11 cellular contexts compared by ENCODE assay signal in the genomic region with DNA sequence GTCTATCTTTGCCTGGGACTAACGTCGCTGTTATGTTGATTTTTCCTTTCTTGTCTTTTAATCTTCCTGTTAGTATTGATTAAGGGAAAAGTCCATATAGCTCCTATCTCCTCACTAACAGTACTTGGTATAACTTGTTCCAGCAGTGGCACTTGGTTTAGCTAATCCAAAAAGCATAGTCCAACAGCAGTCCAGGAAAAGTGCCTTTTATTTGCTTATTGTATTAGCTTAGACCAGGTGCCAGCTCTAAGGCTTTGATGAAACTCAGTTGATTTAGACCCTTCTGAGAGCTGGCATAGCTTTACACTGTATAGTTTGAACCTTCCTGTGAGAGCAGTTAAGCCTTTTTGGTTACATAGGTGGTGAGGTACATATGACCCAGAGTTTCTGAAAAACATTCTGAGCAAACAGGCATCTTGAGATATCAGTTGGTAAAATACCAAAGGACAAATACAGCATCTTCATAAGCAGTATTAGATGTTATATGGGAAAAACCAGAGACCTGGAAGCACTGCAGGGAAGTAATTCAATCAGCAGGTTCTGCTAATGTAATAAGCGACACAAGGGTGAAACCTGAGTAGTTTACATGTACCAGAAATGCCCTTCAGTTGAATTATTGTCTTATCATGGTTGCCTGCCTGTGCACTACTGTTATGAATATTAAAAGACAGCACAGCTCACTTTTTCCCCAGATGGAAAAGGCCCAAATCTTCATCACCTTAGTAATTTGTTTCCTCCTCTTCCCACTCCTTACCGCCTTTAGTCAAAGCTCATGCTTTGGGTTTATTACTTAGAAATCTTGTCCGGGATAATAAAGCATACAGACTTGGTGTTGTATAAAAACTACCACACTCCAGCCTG. TPM values are rescaled to one million over a fixed set of nuclear protein-coding genes. Genes with fewer than 3 reads are reported as not detected.
DNase-seq lines count a peak whose midpoint lies in the region; TF ChIP-seq lines count a peak whose summit lies in the region.
"Had no signal": no experiment of that assay in that cellular context is flagged by ENCODE, and none has a peak within 500 bp of the region (broad histone marks: within the 10 kb centered on the region; RNA-seq: fewer than 3 reads in every experiment).

No MANE protein-coding gene starts in this region.

- no peak overlapping the region for H4K91ac ChIP-seq in mesenchymal stem cell (ENCODE audit: low read length)

- H2BK15ac ChIP-seq in mesenchymal stem cell (ENCODE audit: low read depth, poor library complexity, severe bottlenecking) = no peak overlapping the region

- no peak overlapping the region for H2BK12ac ChIP-seq in mesenchymal stem cell (ENCODE audit: low read length in 2 of 2)

- no peak overlapping the region for H2AK5ac ChIP-seq in mesenchymal stem cell (ENCODE audit: low read length, severe bottlenecking)

- 92% methylated on average over 3 of the region's 5 CpGs for WGBS in mesenchymal stem cell

- H3K4me3 ChIP-seq in BE2C (ENCODE audit: low read depth, low read length) (peak overlapping the region; percentile 12; the same call in 1 of the 2 replicates), H7 (ENCODE audit: insufficient read depth, low read depth, low read length) (no peak overlapping the region), mesenchymal stem cell (ENCODE audit: insufficient read depth in 1 of 2, low read depth in 1 of 2, low read length in 2 of 2) (no peak overlapping the region)
- H3K4me3 ChIP-seq: gastrocnemius medialis, thoracic aorta had no signal

- no peak overlapping the region for H3K4me2 ChIP-seq in mesenchymal stem cell (ENCODE audit: low read length, poor library complexity, severe bottlenecking)

- no peak overlapping the region for H3K14ac ChIP-seq in mesenchymal stem cell (ENCODE audit: low read length in 2 of 2)

- H3K4me1 ChIP-seq in BE2C (peaks cover 33% of the 10 kb centered on the region), mesenchymal stem cell (ENCODE audit: control insufficient read depth, insufficient read depth, low read depth, low read length) (peaks cover 3% of the 10 kb centered on the region)

- H3K9ac ChIP-seq in mesenchymal stem cell (ENCODE audit: low read length) = no peak overlapping the region

- TF ChIP-seq CTCF in BE2C (IDR thresholded peaks at IDR 0.05; ENCODE audit: low read depth, low read length) (no peak), GM10266 (IDR thresholded peaks at IDR 0.05; ENCODE audit: control insufficient read depth, insufficient read depth, low read depth, missing control alignments) (no peak)

- H3K27me3 ChIP-seq in BE2C = no peaks in the 10 kb centered on the region
- no peaks in the 10 kb centered on the region for H3K27me3 ChIP-seq in H7 (ENCODE audit: control insufficient read depth, insufficient read depth, low read length)
- no peaks in the 10 kb centered on the region for H3K27me3 ChIP-seq in mesenchymal stem cell (ENCODE audit: control insufficient read depth in 1 of 2, insufficient read depth in 1 of 2, low read length in 2 of 2)
- H3K27me3 ChIP-seq: gastrocnemius medialis had no signal

- no peak overlapping the region for H2BK120ac ChIP-seq in mesenchymal stem cell (ENCODE audit: low read depth, low read length)

- H3K4ac ChIP-seq in mesenchymal stem cell (ENCODE audit: low read depth in 1 of 2, low read length in 2 of 2) = no peak overlapping the region

- no peak overlapping the region for H3K18ac ChIP-seq in mesenchymal stem cell (ENCODE audit: low read depth in 1 of 2, low read length in 2 of 2)

- no peak overlapping the region for H4K8ac ChIP-seq in mesenchymal stem cell (ENCODE audit: low read length)

- H2AFZ ChIP-seq in mesenchymal stem cell (ENCODE audit: low read depth, low read length) = no peak overlapping the region

- H2BK5ac ChIP-seq in mesenchymal stem cell (ENCODE audit: low read depth, low read length, poor library complexity, severe bottlenecking) = no peak overlapping the region

- H3K79me1 ChIP-seq in mesenchymal stem cell (replicated peaks; ENCODE audit: low read length, poor library complexity, severe bottlenecking) = peaks cover 28% of the 10 kb centered on the region

- no peak overlapping the region for H3K23ac ChIP-seq in mesenchymal stem cell (ENCODE audit: low read length in 2 of 2)

- no peak overlapping the region for H3K27ac ChIP-seq in mesenchymal stem cell (ENCODE audit: low read length, poor library complexity, severe bottlenecking)
- H3K27ac ChIP-seq: gastrocnemius medialis, thoracic aorta had no signal

- DNase-seq in BE2C = peak; percentile 35
- DNase-seq in DMS 273 (lab: John Stamatoyannopoulos, UW; ENCODE audit: unreplicated experiment) = peak; percentile 73
- peak; percentile 92 for DNase-seq in NCI-H524 treated with DMSO at 0.1 percent for 48 hours (lab: John Stamatoyannopoulos, UW)
- peak; percentile 39 for DNase-seq in cerebellar cortex (ENCODE audit: low spot score)
- no peak for DNase-seq in H7
- DNase-seq in GM10266 (ENCODE audit: extremely low spot score) = no peak
- no peak for DNase-seq in mesenchymal stem cell
- DNase-seq: CD8-positive, alpha-beta T cell; effector memory CD4-positive, alpha-beta T cell; gastrocnemius medialis had no signal

- H3K9me3 ChIP-seq in BE2C = no peaks in the 10 kb centered on the region
- no peaks in the 10 kb centered on the region for H3K9me3 ChIP-seq in mesenchymal stem cell (ENCODE audit: control insufficient read depth, low read length)
- H3K9me3 ChIP-seq: gastrocnemius medialis, thoracic aorta had no signal

- no peaks in the 10 kb centered on the region for H3K36me3 ChIP-seq in BE2C
- H3K36me3 ChIP-seq in H7 (replicated peaks; ENCODE audit: control insufficient read depth, insufficient read depth, low read length) = no peaks in the 10 kb centered on the region
- H3K36me3 ChIP-seq in mesenchymal stem cell (ENCODE audit: control insufficient read depth in 1 of 2, insufficient read depth in 2 of 2, low read depth in 1 of 2, low read length in 2 of 2) = no peaks in the 10 kb centered on the region
- H3K36me3 ChIP-seq: gastrocnemius medialis, thoracic aorta had no signal

RNA-seq across cellular contexts. Expression of a gene that starts 13.0 kb away (rescaled TPM):
- polyA plus RNA-seq in BE2C (2012; ENCODE audit: insufficient read depth, insufficient read length, low read depth) = 2.7 TPM
- 10.9 and 11.9 TPM in 2 replicates for total RNA-seq in H7 (2014; rRNA removed; shearing (Covaris generic))
- 4.6 TPM for polyA plus RNA-seq in mesenchymal stem cell (2013, experiment 1 of 2)
- polyA plus RNA-seq in mesenchymal stem cell (2013, experiment 2 of 2) = 4.7 TPM

Comparison
In these comparisons a context has a peak if more than half of its experiments do, and no peak if none do; other contexts are left out.
1. DNase-seq: peak in BE2C (single experiment), DMS 273 (single experiment), NCI-H524 treated with DMSO at 0.1 percent for 48 hours (single experiment) and cerebellar cortex (single experiment); none in H7 (single experiment), GM10266 (single experiment) and mesenchymal stem cell (single experiment).